ENCODE assay signal across 18 cellular contexts in the genomic region with DNA sequence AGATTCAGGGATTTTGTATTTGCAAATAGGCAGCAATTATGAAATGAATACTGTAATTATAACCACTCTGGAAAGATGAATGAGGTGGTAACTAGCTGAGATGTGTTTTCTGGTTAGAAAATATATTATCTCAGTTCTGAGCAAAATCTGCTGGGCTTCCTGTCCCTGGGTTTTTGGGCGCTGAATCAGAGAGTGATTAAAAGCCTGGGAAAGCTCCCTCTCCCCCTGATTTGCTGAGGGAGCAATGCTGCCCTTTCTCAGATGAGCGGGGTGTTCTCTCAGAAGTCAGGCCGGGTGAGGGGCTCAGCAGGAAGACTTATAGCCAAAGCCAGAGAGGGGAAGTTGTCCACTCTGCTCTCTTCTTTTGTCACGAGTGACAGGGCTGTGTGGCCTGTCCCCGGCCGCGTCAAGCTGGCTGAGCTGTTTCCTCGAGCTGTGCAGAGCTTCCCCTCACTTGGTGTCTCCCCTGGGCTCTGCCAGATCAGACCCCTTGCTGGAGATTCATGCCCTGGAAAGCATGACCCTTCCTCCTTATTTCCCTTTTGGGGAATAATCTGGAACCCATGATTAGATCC. TPM values are rescaled to one million over a fixed set of nuclear protein-coding genes. Genes with fewer than 3 reads are reported as not detected.
DNase-seq lines count a peak whose midpoint lies in the region; ATAC-seq and TF ChIP-seq lines count a peak whose summit lies in the region.
"Had no signal": no experiment of that assay in that cellular context is flagged by ENCODE, and none has a peak within 500 bp of the region (broad histone marks: within the 10 kb centered on the region; RNA-seq: fewer than 3 reads in every experiment).

No MANE protein-coding gene starts in this region.

- DNase-seq in ELR (ENCODE audit: low read depth), result peak; percentile 66
- peak; percentile 14 for DNase-seq in NCI-H2081 treated with DMSO at 0.1 percent for 48 hours (lab: John Stamatoyannopoulos, UW)
- DNase-seq in choroid plexus epithelial cell (ENCODE audit: low read depth), result peak; percentile 2
- peak; percentile 64 for DNase-seq in posterior vena cava (ENCODE audit: low spot score)
- no peak for DNase-seq in T-helper 9 cell
- no peak for DNase-seq in activated CD4-positive, alpha-beta T cell treated with anti-CD3 and anti-CD28 coated beads, Interleukin-2, amount 50 U/mL, for 48 hours
- DNase-seq in activated naive CD4-positive, alpha-beta T cell (lab: John Stamatoyannopoulos, UW), result no peak
- DNase-seq: activated CD4-positive, CD25-positive, alpha-beta regulatory T cell; activated naive CD8-positive, alpha-beta T cell treated with anti-CD3 and anti-CD28 coated beads for 36 hours; Calu3; effector CD8-positive, alpha-beta T cell; MV-4-11; NCI-H524; testis had no signal

- intact Hi-C loops in posterior vena cava (cut with DNase I), result no loop called here

- H3K4me3 ChIP-seq in choroid plexus epithelial cell (ENCODE audit: low read depth, low read length), result no peak overlapping the region
- H3K4me3 ChIP-seq: cardiac muscle cell, testis had no signal

- no peak for TF ChIP-seq CTCF in choroid plexus epithelial cell (conservative IDR thresholded peaks at IDR 0.05; ENCODE audit: low read depth, low read length)

- ATAC-seq in GM18868 (IDR thresholded peaks at IDR 0.05; ENCODE audit: unreplicated experiment), result no peak

RNA-seq across cellular contexts. Expression of a gene that starts 39.8 kb away (rescaled TPM):
- under 1 TPM; 0.81 to 0.97 TPM for total RNA-seq in posterior vena cava
- total RNA-seq: activated naive CD8-positive, alpha-beta T cell treated with anti-CD3 and anti-CD28 coated beads for 36 hours; B cell; cardiac muscle cell; lung microvascular endothelial cell had no signal

Comparison
In these comparisons a context has a peak if more than half of its experiments do, and no peak if none do; other contexts are left out.
1. DNase-seq: peak in ELR (single experiment), NCI-H2081 treated with DMSO at 0.1 percent for 48 hours (single experiment), choroid plexus epithelial cell (single experiment) and posterior vena cava (single experiment); none in T-helper 9 cell (single experiment), activated CD4-positive, alpha-beta T cell treated with anti-CD3 and anti-CD28 coated beads, Interleukin-2, amount 50 U/mL, for 48 hours (0 of 2) and activated naive CD4-positive, alpha-beta T cell (0 of 4).